In genomic region chr12:94101902-94102660, GRCh38 we compare ENCODE assay signal across 8 cellular contexts. TPM values are rescaled to one million over a fixed set of nuclear protein-coding genes. Genes with fewer than 3 reads are reported as not detected.
A peak's percentile ranks its signal among the peaks of the same experiment; 100 is the strongest.
DNase-seq lines count a peak whose midpoint lies in the region; ATAC-seq lines count a peak whose summit lies in the region.

No MANE protein-coding gene starts in this region.

- in situ Hi-C loops in Caki2 (cut with HindIII; ENCODE audit: low pct_unique_long_range_greater_than_20kb, low sequenced_read_pairs), result no loop called here

- 4% methylated on average over 46 of the region's 46 CpGs for WGBS in HUES64

- peaks cover under 1% of the 10 kb centered on the region; the same call in 1 of the 2 replicates for H3K9me3 ChIP-seq in HUES64 (ENCODE audit: insufficient read depth, low read depth, low read length)

- DNase-seq in Caki2 (ENCODE audit: low read depth) (peak; percentile 71), NOMO-1 treated with dmso at 0.1 percent for 144 hours (lab: John Stamatoyannopoulos, UW; ENCODE audit: unreplicated experiment) (peak; percentile 53), epidermal melanocyte (ENCODE audit: insufficient read length, low spot score) (peak; percentile 69), middle frontal gyrus (ENCODE audit: extremely low spot score, low spot score) (peak; percentile 83)
- DNase-seq in activated CD8-positive, alpha-beta memory T cell treated with anti-CD3 and anti-CD28 coated beads, Interleukin-2, amount 50 U/mL, for 4 hours, result peak; percentile 83
- peak; percentile 72 to 74 for DNase-seq in stimulated activated CD8-positive, alpha-beta memory T cell treated with anti-CD3 and anti-CD28 coated beads, Interleukin-15, amount 100 ng/mL, for 48 hours (ENCODE audit: low read depth in 2 of 2)

- H3K27ac ChIP-seq in HUES64 (ENCODE audit: low read depth, low read length), result no peak overlapping the region

- peaks cover 8% of the 10 kb centered on the region for H3K27me3 ChIP-seq in HUES64 (ENCODE audit: insufficient read depth, low read length)

- peak overlapping the region; percentile 39; the same call in 1 of the 2 replicates for H3K9ac ChIP-seq in HUES64 (ENCODE audit: low read depth, low read length)

- H3K4me1 ChIP-seq in HUES64 (ENCODE audit: insufficient read depth, low read length), result no peaks in the 10 kb centered on the region; the same call in 1 of the 2 replicates

- H3K36me3 ChIP-seq in HUES64 (ENCODE audit: insufficient read depth, low read length), result no peaks in the 10 kb centered on the region

- peak overlapping the region; percentile 62 for H3K4me3 ChIP-seq in HUES64 (ENCODE audit: low read length)

- ATAC-seq in GM21447 (IDR thresholded peaks at IDR 0.05; ENCODE audit: unreplicated experiment), result peak; percentile 86

RNA-seq across cellular contexts. Expression of gene PLXNC1, which starts 46.3 kb away (rescaled TPM):
- 0.10 TPM in 1 of 2 replicates, not detected in the other for total RNA-seq in Caki2 (2014; rRNA removed; shearing (Covaris generic); ENCODE audit: low replicate concordance)
- polyA plus RNA-seq in HUES64 (2013, experiment 1 of 2), result 1.4 TPM
- 1.3 TPM for polyA plus RNA-seq in HUES64 (2013, experiment 2 of 2)
